In genomic region chr6:110543106-110543505, GRCh38 we compare ENCODE assay signal across 15 cellular contexts.
A peak's percentile ranks its signal among the peaks of the same experiment; 100 is the strongest.
DNase-seq lines count a peak whose midpoint lies in the region; ATAC-seq, FAIRE-seq and TF ChIP-seq lines count a peak whose summit lies in the region.
"Had no signal": no experiment of that assay in that cellular context is flagged by ENCODE, and none has a peak within 500 bp of the region (broad histone marks: within the 10 kb centered on the region; RNA-seq: fewer than 3 reads in every experiment).

No MANE protein-coding gene starts in this region.

- peaks cover 50% of the 10 kb centered on the region for H3K36me3 Mint-ChIP-seq in HFFc6 (ENCODE audit: low read depth)
- H3K36me3 Mint-ChIP-seq in CD8-positive, alpha-beta T cell: no peaks in the 10 kb centered on the region

- DNase-seq in HFFc6 (no peak), hippocampal formation (lab: John Stamatoyannopoulos, UW) (peak; percentile 28 to 67), HK-2 (ENCODE audit: unreplicated experiment) (no peak), tibial artery (no peak), GM19239 (ENCODE audit: insufficient read length, low spot score) (no peak)
- no peak for DNase-seq in CD8-positive, alpha-beta T cell
- DNase-seq: activated CD4-positive, alpha-beta T cell treated with anti-CD3 and anti-CD28 coated beads for 48 hours; activated naive CD4-positive, alpha-beta T cell; colonic mucosa; lower lobe of right lung; NCI-H526 treated with DMSO at 0.1 percent for 48 hours had no signal

- intact Hi-C loops in tibial artery (cut with DNase I; ENCODE audit: low total_unique reads): no loop called here
- intact Hi-C loops in CD8-positive, alpha-beta T cell (cut with DNase I, micrococcal nuclease): no loop called here

- ATAC-seq in CD8-positive, alpha-beta T cell: no peak
- ATAC-seq: K562 had no signal

- TF ChIP-seq CTCF in 22Rv1 (IDR thresholded peaks at IDR 0.05): peak; percentile 29; the same call in 1 of the 2 replicates
- TF ChIP-seq CTCF in HFFc6 (IDR thresholded peaks at IDR 0.05): peak; percentile 21; the same call in 1 of the 2 replicates
- TF ChIP-seq CTCF in VCaP (conservative IDR thresholded peaks at IDR 0.05): peak; percentile 18; the same call in 1 of the 2 replicates
- TF ChIP-seq CTCF in tibial artery (IDR thresholded peaks at IDR 0.05): no peak
- TF ChIP-seq CTCF in CD8-positive, alpha-beta T cell (IDR thresholded peaks at IDR 0.05): no peak

- H3K9me3 ChIP-seq in tibial artery: peaks cover 0 to 8% (median 7%) of the 10 kb centered on the region in 3 donors
- no peaks in the 10 kb centered on the region for H3K9me3 ChIP-seq in CD8-positive, alpha-beta T cell (ENCODE audit: low read length)
- H3K9me3 ChIP-seq: colonic mucosa, lower lobe of right lung had no signal

- H3K27me3 ChIP-seq in tibial artery: peaks cover 0 to 6% of the 10 kb centered on the region in 2 donors
- no peaks in the 10 kb centered on the region for H3K27me3 ChIP-seq in CD8-positive, alpha-beta T cell (ENCODE audit: insufficient read depth, low read length)
- H3K27me3 ChIP-seq: colonic mucosa had no signal

- H3K36me3 ChIP-seq in tibial artery: no peaks in the 10 kb centered on the region
- H3K36me3 ChIP-seq in CD8-positive, alpha-beta T cell (ENCODE audit: insufficient read depth, low read length): no peaks in the 10 kb centered on the region
- H3K36me3 ChIP-seq: colonic mucosa, lower lobe of right lung had no signal

- CTCF ChIA-PET in CD8-positive, alpha-beta T cell (lab: Charles Lee): no interaction called here

- FAIRE-seq in GM19239 (lab: Jason Lieb, UNC): no peak
- FAIRE-seq: frontal cortex, K562 had no signal

- no peaks in the 10 kb centered on the region; the same call in 1 of the 2 replicates for H3K27me3 Mint-ChIP-seq in HFFc6 (ENCODE audit: insufficient read depth)
- peaks cover 4% of the 10 kb centered on the region for H3K27me3 Mint-ChIP-seq in CD8-positive, alpha-beta T cell (ENCODE audit: low read depth)

- no peak overlapping the region for H3K4me3 ChIP-seq in tibial artery
- no peak overlapping the region for H3K4me3 ChIP-seq in CD8-positive, alpha-beta T cell (ENCODE audit: low read depth, low read length)
- H3K4me3 ChIP-seq: colonic mucosa, K562, lower lobe of right lung had no signal

- H3K4me1 Mint-ChIP-seq in HFFc6 (ENCODE audit: low read depth): peaks cover 80% of the 10 kb centered on the region
- H3K4me1 Mint-ChIP-seq in CD8-positive, alpha-beta T cell (ENCODE audit: low read depth): peaks cover 8% of the 10 kb centered on the region

- peaks cover 40% of the 10 kb centered on the region for H3K9me3 Mint-ChIP-seq in HFFc6
- H3K9me3 Mint-ChIP-seq in CD8-positive, alpha-beta T cell: peaks cover 15% of the 10 kb centered on the region

- POLR2A ChIA-PET in CD8-positive, alpha-beta T cell (lab: Charles Lee): no interaction called here

- peak overlapping the region; percentile 77 for H3K27ac Mint-ChIP-seq in HFFc6
- H3K27ac Mint-ChIP-seq in CD8-positive, alpha-beta T cell: no peak overlapping the region

- peak overlapping the region; percentile 44; the same call in 1 of the 2 replicates for H3K4me3 Mint-ChIP-seq in HFFc6
- no peak overlapping the region for H3K4me3 Mint-ChIP-seq in CD8-positive, alpha-beta T cell

- H3K4me1 ChIP-seq in tibial artery: peaks cover 0 to 5% (median 0%) of the 10 kb centered on the region in 4 donors
- H3K4me1 ChIP-seq in CD8-positive, alpha-beta T cell (ENCODE audit: insufficient read depth, low read length): no peaks in the 10 kb centered on the region
- H3K4me1 ChIP-seq: colonic mucosa, lower lobe of right lung had no signal

- H3K27ac ChIP-seq in 22Rv1 (peak overlapping the region; percentile 86), VCaP (peak overlapping the region; percentile 100), tibial artery (no peak overlapping the region)
- no peak overlapping the region for H3K27ac ChIP-seq in CD8-positive, alpha-beta T cell (ENCODE audit: low read depth, low read length)
- H3K27ac ChIP-seq: colonic mucosa, lower lobe of right lung had no signal

Comparison
In these comparisons a context has a peak if more than half of its experiments do, and no peak if none do; other contexts are left out.
1. H3K27ac ChIP-seq: peak in 22Rv1 (single experiment) and VCaP (single experiment); none in tibial artery (0 of 2) and CD8-positive, alpha-beta T cell (single experiment).
2. CTCF ChIP-seq: peak in 22Rv1 (single experiment), HFFc6 (single experiment) and VCaP (single experiment); none in tibial artery (0 of 2) and CD8-positive, alpha-beta T cell (single experiment).
3. DNase-seq: peak in hippocampal formation (2 of 2); none in HFFc6 (single experiment), HK-2 (single experiment), tibial artery (0 of 2), GM19239 (single experiment) and CD8-positive, alpha-beta T cell (0 of 7).